In genomic region chr1:26025060-26025459, GRCh38 we compare ENCODE assay signal across 26 cellular contexts. TPM values are rescaled to one million over a fixed set of nuclear protein-coding genes. Genes with fewer than 3 reads are reported as not detected.
"Had no signal": no experiment of that assay in that cellular context is flagged by ENCODE, and none has a peak within 500 bp of the region (broad histone marks: within the 10 kb centered on the region; RNA-seq: fewer than 3 reads in every experiment).

No MANE protein-coding gene starts in this region.

- FAIRE-seq: RCC 7860 had no signal

- DNase-seq: activated CD4-positive, alpha-beta T cell treated with anti-CD3 and anti-CD28 coated beads for 4 hours; activated CD4-positive, CD25-positive, alpha-beta regulatory T cell; activated CD8-positive, alpha-beta memory T cell treated with anti-CD3 and anti-CD28 coated beads, Interleukin-2, amount 50 U/mL, for 48 hours; activated CD8-positive, alpha-beta T cell treated with anti-CD3 and anti-CD28 coated beads, Interleukin-2, amount 10 ng/mL, durations not matched to agents 7 days and 5 days; activated effector memory CD4-positive, alpha-beta T cell treated with Interleukin-2 at 50 U/mL for 16 hours; activated naive CD4-positive, alpha-beta T cell; activated T-cell treated with anti-CD3 and anti-CD28 coated beads, Interleukin-2, amount 50 U/mL, for 1 hour; brain microvascular endothelial cell; MG63; NCI-H1105; NCI-H1436; NCI-H187; NCI-H2081; NCI-H510A treated with DMSO at 0.1 percent for 48 hours; NK-92 treated with Interleukin-12 subunit alpha and Interleukin-12 subunit beta, amount 100 ng/mL, for 24 hours; PC-3; SHP77 treated with DMSO at 0.1 percent for 48 hours; T-cell; T-helper 2 cell; T1000 had no signal

- H3K4me1 Mint-ChIP-seq: activated naive CD4-positive, alpha-beta T cell treated with anti-CD3 and anti-CD28 coated beads, Interleukin-2, amount 50 U/mL, for 24 hours had no signal

- H3K9me3 ChIP-seq: ascending aorta, MG63 had no signal

- H3K27me3 Mint-ChIP-seq: activated naive CD4-positive, alpha-beta T cell treated with anti-CD3 and anti-CD28 coated beads, Interleukin-2, amount 50 U/mL, for 24 hours had no signal

- H3K27me3 ChIP-seq: ascending aorta, brain microvascular endothelial cell, cardiac muscle cell, MG63 had no signal

- H3K4me3 Mint-ChIP-seq: activated CD8-positive, alpha-beta T cell treated with anti-CD3 and anti-CD28 coated beads, Interleukin-2, amount 10 ng/mL, durations not matched to agents 7 days and 5 days; activated naive CD4-positive, alpha-beta T cell treated with anti-CD3 and anti-CD28 coated beads, Interleukin-2, amount 50 U/mL, for 24 hours; activated T-helper 1 cell treated with anti-CD3 and anti-CD28 coated beads, Interleukin-12 subunit alpha, Interleukin-12 subunit beta, Interleukin-2, Interleukin-4 antibody, amounts not matched to agents 30 ng/mL and 10 ng/mL and 1 ng/mL, durations not matched to agents 14 hours and 24 hours and 36 hours; T-cell had no signal

- ATAC-seq: activated CD8-positive, alpha-beta T cell treated with anti-CD3 and anti-CD28 coated beads, Interleukin-2, amount 10 ng/mL, durations not matched to agents 7 days and 5 days; PC-3; T-cell had no signal

- H3K4me3 ChIP-seq: ascending aorta, cardiac muscle cell, MG63 had no signal

- H3K27ac Mint-ChIP-seq: activated CD8-positive, alpha-beta T cell treated with anti-CD3 and anti-CD28 coated beads, Interleukin-2, amount 10 ng/mL, durations not matched to agents 7 days and 5 days; activated naive CD4-positive, alpha-beta T cell treated with anti-CD3 and anti-CD28 coated beads, Interleukin-2, amount 50 U/mL, for 24 hours; activated T-helper 1 cell treated with anti-CD3 and anti-CD28 coated beads, Interleukin-12 subunit alpha, Interleukin-12 subunit beta, Interleukin-2, Interleukin-4 antibody, amounts not matched to agents 30 ng/mL and 10 ng/mL and 1 ng/mL, durations not matched to agents 14 hours and 24 hours and 36 hours; T-cell had no signal

- H3K9me3 Mint-ChIP-seq: activated naive CD4-positive, alpha-beta T cell treated with anti-CD3 and anti-CD28 coated beads, Interleukin-2, amount 50 U/mL, for 24 hours; activated T-helper 1 cell treated with anti-CD3 and anti-CD28 coated beads, Interleukin-12 subunit alpha, Interleukin-12 subunit beta, Interleukin-2, Interleukin-4 antibody, amounts not matched to agents 30 ng/mL and 10 ng/mL and 1 ng/mL, durations not matched to agents 14 hours and 24 hours and 36 hours; T-cell had no signal

- H3K27ac ChIP-seq: ascending aorta, brain microvascular endothelial cell, cardiac muscle cell, VCaP had no signal

- H3K36me3 ChIP-seq: ascending aorta, brain microvascular endothelial cell, cardiac muscle cell, MG63 had no signal

- H3K36me3 Mint-ChIP-seq: activated naive CD4-positive, alpha-beta T cell treated with anti-CD3 and anti-CD28 coated beads, Interleukin-2, amount 50 U/mL, for 24 hours; T-cell had no signal

RNA-seq across cellular contexts. Expression of gene EXTL1, which starts 3.5 kb away (rescaled TPM):
- total RNA-seq: activated CD8-positive, alpha-beta T cell treated with anti-CD3 and anti-CD28 coated beads, Interleukin-2, amount 10 ng/mL, durations not matched to agents 7 days and 5 days had no signal

RNA-seq across cellular contexts. Expression of gene SLC30A2, which starts 20.9 kb away (rescaled TPM):
- total RNA-seq: activated CD8-positive, alpha-beta T cell treated with anti-CD3 and anti-CD28 coated beads, Interleukin-2, amount 10 ng/mL, durations not matched to agents 7 days and 5 days; activated T-helper 1 cell treated with anti-CD3 and anti-CD28 coated beads, Interleukin-12 subunit alpha, Interleukin-12 subunit beta, Interleukin-2, Interleukin-4 antibody, amounts not matched to agents 30 ng/mL and 10 ng/mL and 1 ng/mL, durations not matched to agents 14 hours and 24 hours and 36 hours; ascending aorta had no signal

RNA-seq across cellular contexts. Expression of gene TRIM63, which starts 42.4 kb away (rescaled TPM):
- total RNA-seq: activated T-helper 1 cell treated with anti-CD3 and anti-CD28 coated beads, Interleukin-12 subunit alpha, Interleukin-12 subunit beta, Interleukin-2, Interleukin-4 antibody, amounts not matched to agents 30 ng/mL and 10 ng/mL and 1 ng/mL, durations not matched to agents 14 hours and 24 hours and 36 hours; ascending aorta; PC-3; T-cell had no signal
